In the genomic region with DNA sequence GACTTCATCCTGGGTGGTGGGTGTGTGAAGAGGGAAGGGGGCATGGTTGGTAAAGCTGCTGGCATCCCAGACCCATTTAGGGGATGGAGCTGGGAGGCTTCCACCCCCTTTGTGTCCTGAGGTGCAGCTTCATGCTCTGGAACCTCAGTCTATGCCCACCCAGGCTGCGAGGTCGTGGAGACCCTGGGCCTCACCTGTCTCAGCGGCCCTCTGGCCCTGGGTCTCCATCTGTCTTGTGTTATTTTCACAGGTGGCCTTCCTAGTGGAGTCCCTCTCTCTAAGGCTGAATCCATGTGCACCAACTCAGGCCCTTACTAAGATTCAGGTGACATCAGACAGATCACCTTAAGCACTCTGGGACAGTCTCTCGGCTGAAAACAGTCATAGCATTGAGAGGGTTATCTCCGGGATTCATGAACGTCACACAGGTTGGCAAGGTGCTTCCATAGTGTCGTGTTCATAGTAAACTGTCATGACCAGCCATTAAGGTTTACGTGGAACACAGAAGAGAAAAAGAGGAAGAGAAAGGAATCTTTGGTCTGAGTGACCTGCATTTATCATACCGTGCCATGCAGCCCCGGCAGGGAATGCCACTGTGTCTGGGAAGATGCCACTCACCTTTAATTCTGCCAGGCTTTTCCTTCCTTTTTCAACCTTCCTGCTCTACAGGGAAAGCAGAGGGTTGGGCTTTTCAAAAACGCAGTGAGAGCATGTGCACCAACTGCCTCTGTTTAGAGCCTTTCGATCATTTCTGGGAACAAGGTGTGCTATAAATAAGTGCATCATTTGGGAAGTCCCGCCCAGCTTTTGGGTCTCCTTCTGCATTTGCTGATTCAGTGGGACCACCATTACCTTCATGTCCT, we compare ENCODE assay signal across 23 cellular contexts. TPM values are rescaled to one million over a fixed set of nuclear protein-coding genes. Genes with fewer than 3 reads are reported as not detected.
DNase-seq lines count a peak whose midpoint lies in the region; ATAC-seq and TF ChIP-seq lines count a peak whose summit lies in the region.
"Had no signal": no experiment of that assay in that cellular context is flagged by ENCODE, and none has a peak within 500 bp of the region (broad histone marks: within the 10 kb centered on the region; RNA-seq: fewer than 3 reads in every experiment).

No MANE protein-coding gene starts in this region.

- H3K27ac ChIP-seq in HEK293 (ENCODE audit: extremely low read depth, low read depth, low read length) (no peak overlapping the region), brain microvascular endothelial cell (peak overlapping the region; percentile 79)
- H3K27ac ChIP-seq: prostate gland had no signal

- H3K36me3 Mint-ChIP-seq in nephron progenitor cell (ENCODE audit: low read depth): peaks cover 44% of the 10 kb centered on the region
- H3K36me3 Mint-ChIP-seq: CD8-positive, alpha-beta T cell had no signal

- POLR2A ChIA-PET in AG04449 (lab: Yijun Ruan, JAX): interaction anchor here (0.9 to 2.0 kb wide), 5 partner anchors 8 to 199 kb away, joined by 3 to 7 read pairs (median 4); no protein-coding TSS in a partner anchor
- POLR2A ChIA-PET in HEK293 (lab: Yijun Ruan, JAX): no interaction called here

- H3K4me3 Mint-ChIP-seq in nephron progenitor cell: peak overlapping the region; percentile 95
- H3K4me3 Mint-ChIP-seq: activated T-cell treated with anti-CD3 and anti-CD28 coated beads, Interleukin-2, amount 50 U/mL, for 72 hours; CD8-positive, alpha-beta T cell; effector memory CD8-positive, alpha-beta T cell; naive thymus-derived CD8-positive, alpha-beta T cell; stimulated activated effector memory CD8-positive, alpha-beta T cell treated with anti-CD3 and anti-CD28 coated beads, Interleukin-12 subunit alpha, Interleukin-12 subunit beta, amount 100 ng/mL, for 72 hours had no signal

- CTCF ChIA-PET in AG04449 (lab: Yijun Ruan, JAX) (interaction anchor here (0.7 to 16.0 kb wide), 7 partner anchors 9 to 487 kb away, joined by 3 to 309 read pairs (median 4); no protein-coding TSS in a partner anchor), HEK293 (lab: Yijun Ruan, JAX) (interaction anchor here (0.7 to 1.6 kb wide), 2 partner anchors 11 to 705 kb away, joined by 3 read pairs; no protein-coding TSS in a partner anchor)

- peaks cover 81% of the 10 kb centered on the region for H3K4me1 Mint-ChIP-seq in nephron progenitor cell

- no peak for DNase-seq in AG04449 (ENCODE audit: low read depth, low spot score)
- no peak for DNase-seq in brain microvascular endothelial cell
- DNase-seq in nephron progenitor cell: no peak
- no peak for DNase-seq in kidney tubule cell (ENCODE audit: low spot score)
- DNase-seq in left lobe of liver (ENCODE audit: low spot score): no peak
- DNase-seq in Ammon's horn (ENCODE audit: low spot score): no peak
- DNase-seq: activated naive CD4-positive, alpha-beta T cell treated with anti-CD3 and anti-CD28 coated beads, Interleukin-2, amount 50 U/mL, for 16 hours; activated T-cell treated with anti-CD3 and anti-CD28 coated beads, Interleukin-2, amount 50 U/mL, for 72 hours; CD8-positive, alpha-beta T cell; effector memory CD8-positive, alpha-beta T cell; KBM-7; naive thymus-derived CD8-positive, alpha-beta T cell; NCI-H2171; NCI-H69; small intestine; stimulated activated CD4-positive, alpha-beta T cell treated with anti-CD3 and anti-CD28 coated beads, Interleukin-2, amount 100 ng/mL, for 24 hours had no signal

- peaks cover 3% of the 10 kb centered on the region; the same call in 1 of the 2 replicates for H3K4me1 ChIP-seq in HEK293 (ENCODE audit: control insufficient read depth, insufficient read depth, low read length)
- H3K4me1 ChIP-seq: prostate gland had no signal

- no peak for TF ChIP-seq CTCF in AG04449 (IDR thresholded peaks at IDR 0.05; ENCODE audit: insufficient read depth, low read length, missing control alignments)
- no peak for TF ChIP-seq CTCF in HEK293 (tag by site-specific recombination; IDR thresholded peaks at IDR 0.05)
- no peak for TF ChIP-seq CTCF in brain microvascular endothelial cell (IDR thresholded peaks at IDR 0.05; ENCODE audit: low read depth, low read length, missing control alignments)
- no peak for TF ChIP-seq CTCF in nephron progenitor cell (IDR thresholded peaks at IDR 0.05)

- H3K27me3 ChIP-seq in brain microvascular endothelial cell (replicated peaks): no peaks in the 10 kb centered on the region

- ATAC-seq in HG03378 (IDR thresholded peaks at IDR 0.05; ENCODE audit: unreplicated experiment) (no peak), left lobe of liver (no peak)
- ATAC-seq: activated T-cell treated with anti-CD3 and anti-CD28 coated beads, Interleukin-2, amount 50 U/mL, for 72 hours; CD8-positive, alpha-beta T cell; effector memory CD8-positive, alpha-beta T cell; naive thymus-derived CD8-positive, alpha-beta T cell; Right ventricle myocardium inferior; stimulated activated effector memory CD8-positive, alpha-beta T cell treated with anti-CD3 and anti-CD28 coated beads, Interleukin-12 subunit alpha, Interleukin-12 subunit beta, amount 100 ng/mL, for 72 hours had no signal

- peaks cover 52% of the 10 kb centered on the region for H3K27me3 Mint-ChIP-seq in nephron progenitor cell (ENCODE audit: low read depth, poor library complexity)

- H3K27ac Mint-ChIP-seq in nephron progenitor cell: peak overlapping the region; percentile 70
- H3K27ac Mint-ChIP-seq: activated T-cell treated with anti-CD3 and anti-CD28 coated beads, Interleukin-2, amount 50 U/mL, for 72 hours; CD8-positive, alpha-beta T cell; effector memory CD8-positive, alpha-beta T cell; naive thymus-derived CD8-positive, alpha-beta T cell; stimulated activated effector memory CD8-positive, alpha-beta T cell treated with anti-CD3 and anti-CD28 coated beads, Interleukin-12 subunit alpha, Interleukin-12 subunit beta, amount 100 ng/mL, for 72 hours had no signal

- H3K36me3 ChIP-seq in HEK293 (ENCODE audit: control insufficient read depth in 2 of 2, insufficient read depth in 1 of 2, low read length in 2 of 2) (no peaks in the 10 kb centered on the region), brain microvascular endothelial cell (replicated peaks) (peaks cover 54% of the 10 kb centered on the region)
- H3K36me3 ChIP-seq: HAP-1, prostate gland had no signal

- in situ Hi-C loops in brain microvascular endothelial cell (cut with HindIII; ENCODE audit: low pct_ligation_motif_present, low sequenced_read_pairs): loop anchor here (5.0 to 25.0 kb wide), 2 partner anchors 488 to 713 kb away; no protein-coding TSS in a partner anchor

- H3K9me3 Mint-ChIP-seq in nephron progenitor cell: no peaks in the 10 kb centered on the region
- H3K9me3 Mint-ChIP-seq: activated T-cell treated with anti-CD3 and anti-CD28 coated beads, Interleukin-2, amount 50 U/mL, for 72 hours; CD8-positive, alpha-beta T cell; effector memory CD8-positive, alpha-beta T cell; naive thymus-derived CD8-positive, alpha-beta T cell; stimulated activated effector memory CD8-positive, alpha-beta T cell treated with anti-CD3 and anti-CD28 coated beads, Interleukin-12 subunit alpha, Interleukin-12 subunit beta, amount 100 ng/mL, for 72 hours had no signal

- H3K9me3 ChIP-seq in HEK293 (ENCODE audit: control insufficient read depth, insufficient read depth, low read depth, low read length): no peaks in the 10 kb centered on the region
- H3K9me3 ChIP-seq: HAP-1, prostate gland had no signal

- H3K4me3 ChIP-seq in AG04449 (ENCODE audit: low read depth, low read length): peak overlapping the region; percentile 91
- H3K4me3 ChIP-seq in HEK293 (ENCODE audit: low read depth, low read length): no peak overlapping the region
- no peak overlapping the region for H3K4me3 ChIP-seq in brain microvascular endothelial cell (ENCODE audit: low read depth, low read length)
- H3K4me3 ChIP-seq: HAP-1, prostate gland had no signal

TF ChIP-seq in HEK293, 187 proteins besides CTCF, POLR2A, EP300 and RAD21:
- TF ChIP-seq ZNF350 (tag by site-specific recombination; IDR thresholded peaks at IDR 0.05) (no peak), ZNF449 (tag by site-specific recombination; IDR thresholded peaks at IDR 0.05) (peak; percentile 75; the same call in 1 of the 2 replicates)
TF ChIP-seq in HEK293: peak in this region for 1.

RNA-seq across cellular contexts. Expression of gene FOXL1, which starts 4.5 kb away (rescaled TPM):
- total RNA-seq in left lobe of liver: 0.28 TPM
- total RNA-seq: activated CD8-positive, alpha-beta memory T cell treated with anti-CD3 and anti-CD28 coated beads for 36 hours; naive thymus-derived CD8-positive, alpha-beta T cell had no signal

RNA-seq across cellular contexts. Expression of gene FOXC2, which starts 7.2 kb away (rescaled TPM):
- total RNA-seq in left lobe of liver: 0.13 TPM
- total RNA-seq: activated CD8-positive, alpha-beta memory T cell treated with anti-CD3 and anti-CD28 coated beads for 36 hours; activated T-cell treated with anti-CD3 and anti-CD28 coated beads, Interleukin-2, amount 50 U/mL, for 72 hours; naive thymus-derived CD8-positive, alpha-beta T cell had no signal

RNA-seq across cellular contexts. Expression of gene MTHFSD, which starts 18.8 kb away (rescaled TPM):
- total RNA-seq in left lobe of liver: 9.9 TPM
